In the genomic region with DNA sequence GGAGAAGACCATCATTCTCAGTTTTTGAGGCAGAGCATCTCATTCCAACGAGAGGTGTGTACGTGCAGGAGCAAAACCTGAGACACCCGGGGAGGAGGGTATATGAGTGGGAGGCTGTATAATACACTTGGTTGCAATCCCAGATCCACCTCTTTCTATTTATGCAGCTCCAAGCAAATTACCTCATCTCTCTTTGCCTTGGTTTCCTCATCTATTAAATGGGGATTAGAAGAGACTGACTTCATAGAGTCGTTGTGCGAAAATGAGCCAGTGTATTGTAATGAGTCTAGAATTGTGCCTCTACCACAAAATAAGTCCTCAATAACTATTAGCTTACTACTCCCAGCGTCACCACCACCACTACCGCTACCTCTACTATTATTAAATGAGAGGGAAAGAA, we compare ENCODE assay signal across 15 cellular contexts.
"Had no signal": no experiment of that assay in that cellular context is flagged by ENCODE, and none has a peak within 500 bp of the region (broad histone marks: within the 10 kb centered on the region; RNA-seq: fewer than 3 reads in every experiment).

No MANE protein-coding gene starts in this region.

- H3K4me3 ChIP-seq: left ventricle myocardium inferior, psoas muscle, thoracic aorta had no signal

- ATAC-seq: activated naive CD8-positive, alpha-beta T cell treated with anti-CD3 and anti-CD28 coated beads, Interleukin-2, amount 50 U/mL, for 24 hours; psoas muscle; sciatic nerve had no signal

- H3K9me3 ChIP-seq: left ventricle myocardium inferior, psoas muscle, thoracic aorta had no signal

- H3K36me3 ChIP-seq: WERI-Rb-1 had no signal

- DNase-seq: activated CD4-positive, alpha-beta T cell treated with anti-CD3 and anti-CD28 coated beads for 48 hours; activated naive CD4-positive, alpha-beta T cell treated with Interleukin-2 at 50 U/mL for 16 hours; activated naive CD8-positive, alpha-beta T cell treated with anti-CD3 and anti-CD28 coated beads, Interleukin-2, amount 50 U/mL, for 24 hours; central memory CD4-positive, alpha-beta T cell; endodermal cell; kidney; left ventricle myocardium inferior; mesenchymal stem cell; nephron progenitor cell; stimulated activated CD4-positive, alpha-beta T cell treated with anti-CD3 and anti-CD28 coated beads, Interleukin-12 subunit alpha, Interleukin-12 subunit beta, amount 100 ng/mL, for 4 hours; stimulated activated CD4-positive, alpha-beta T cell treated with anti-CD3 and anti-CD28 coated beads, Interleukin-2, amount 100 ng/mL, for 48 hours had no signal

- H3K27ac ChIP-seq: left ventricle myocardium inferior, psoas muscle, thoracic aorta, WERI-Rb-1 had no signal
